ENCODE assay signal across 8 cellular contexts in the genomic region with DNA sequence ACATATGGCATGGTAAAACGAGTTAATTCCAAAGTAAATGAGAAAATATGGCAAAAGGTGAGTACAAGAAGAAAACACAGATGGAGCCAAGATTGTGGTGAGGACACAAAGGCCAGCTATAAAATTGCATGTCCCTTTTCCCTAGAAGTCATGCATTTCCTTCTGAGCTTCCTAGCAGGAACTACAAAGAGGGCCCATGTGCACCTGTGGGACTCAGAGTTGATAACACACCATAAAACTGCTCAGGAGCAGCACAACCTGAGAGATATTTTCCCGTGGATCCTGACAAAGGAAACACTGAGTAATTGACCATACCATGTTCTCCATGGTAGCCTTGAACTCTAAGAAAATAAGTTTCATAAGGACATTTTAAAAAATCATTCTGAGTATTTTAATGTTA.
"Had no signal": no experiment of that assay in that cellular context is flagged by ENCODE, and none has a peak within 500 bp of the region (broad histone marks: within the 10 kb centered on the region; RNA-seq: fewer than 3 reads in every experiment).

No MANE protein-coding gene starts in this region.

- H3K36me3 ChIP-seq: HAP-1 had no signal

- H3K9me3 ChIP-seq: HAP-1 had no signal

- H3K4me1 ChIP-seq: HAP-1 had no signal

- H3K27ac ChIP-seq: GM23248, HL-60 had no signal

- DNase-seq: GM23248, GOT3, H7, HFFc6, IMR-90 had no signal

- ATAC-seq: HCT116 had no signal

- H3K4me3 ChIP-seq: GM23248, HAP-1 had no signal
